In genomic region chr5:59893061-59893435, GRCh38 we compare ENCODE assay signal across 14 cellular contexts. TPM values are rescaled to one million over a fixed set of nuclear protein-coding genes. Genes with fewer than 3 reads are reported as not detected.
DNase-seq lines count a peak whose midpoint lies in the region; ATAC-seq and TF ChIP-seq lines count a peak whose summit lies in the region.
"Had no signal": no experiment of that assay in that cellular context is flagged by ENCODE, and none has a peak within 500 bp of the region (broad histone marks: within the 10 kb centered on the region; RNA-seq: fewer than 3 reads in every experiment).

No MANE protein-coding gene starts in this region.

- no peak overlapping the region for H3K9ac ChIP-seq in neural progenitor cell

- H2AFZ ChIP-seq in neural progenitor cell (replicated peaks): no peak overlapping the region

- no peaks in the 10 kb centered on the region for H3K36me3 ChIP-seq in esophagus muscularis mucosa
- no peaks in the 10 kb centered on the region for H3K36me3 ChIP-seq in neural progenitor cell

- no peak for TF ChIP-seq POLR2A in esophagus muscularis mucosa (IDR thresholded peaks at IDR 0.05; ENCODE audit: low read depth)

- no peaks in the 10 kb centered on the region for H3K36me3 Mint-ChIP-seq in Calu3 (ENCODE audit: insufficient read depth, unreplicated experiment)
- no peaks in the 10 kb centered on the region for H3K36me3 Mint-ChIP-seq in neural progenitor cell
- H3K36me3 Mint-ChIP-seq in T-helper 2 cell treated with Interferon-gamma antibody and Interleukin-4, amounts not matched to agents 5 μg/mL and 100 μg/mL, for 36 hours (ENCODE audit: low read depth): no peaks in the 10 kb centered on the region

- H3K27me3 ChIP-seq in esophagus muscularis mucosa (peaks cover 0 to 35% (median 0%) of the 10 kb centered on the region in 4 donors), neural progenitor cell (peaks cover 82% of the 10 kb centered on the region)

- WGBS in esophagus muscularis mucosa: no CpG with 5 or more reads among the region's 39 CpGs

- BruUV-seq in Calu3 (replicated peaks; lab: Mats Ljungman, UMichigan): no TSS peak

- peak overlapping the region; percentile 40 to 58 (median 51) for H3K4me3 ChIP-seq in esophagus muscularis mucosa
- H3K4me3 ChIP-seq in neural progenitor cell: peak overlapping the region; percentile 53

- H3K27ac Mint-ChIP-seq in Calu3 (ENCODE audit: unreplicated experiment): no peak overlapping the region
- H3K27ac Mint-ChIP-seq in neural progenitor cell: no peak overlapping the region
- no peak overlapping the region for H3K27ac Mint-ChIP-seq in T-helper 2 cell treated with Interferon-gamma antibody and Interleukin-4, amounts not matched to agents 5 μg/mL and 100 μg/mL, for 36 hours
- H3K27ac Mint-ChIP-seq: activated B cell treated with CpG ODN at 0.5 μM for 24 hours had no signal

- no peak for ATAC-seq in HG02763 (IDR thresholded peaks at IDR 0.05; ENCODE audit: unreplicated experiment)

- H3K27ac ChIP-seq in esophagus muscularis mucosa (replicated peaks in 1 of 4): no peak overlapping the region
- no peak overlapping the region for H3K27ac ChIP-seq in neural progenitor cell
- H3K27ac ChIP-seq: SK-N-MC had no signal

- CTCF ChIA-PET in Calu3 (lab: Charles Lee): no interaction called here

- TF ChIP-seq EP300 in esophagus muscularis mucosa (IDR thresholded peaks at IDR 0.05): no peak

- H3K4me1 Mint-ChIP-seq in Calu3 (ENCODE audit: low read depth, unreplicated experiment) (no peaks in the 10 kb centered on the region), neural progenitor cell (peaks cover 18% of the 10 kb centered on the region)
- peaks cover 4% of the 10 kb centered on the region for H3K4me1 Mint-ChIP-seq in T-helper 2 cell treated with Interferon-gamma antibody and Interleukin-4, amounts not matched to agents 5 μg/mL and 100 μg/mL, for 36 hours (ENCODE audit: low read depth)

- H3K4me3 Mint-ChIP-seq in Calu3 (ENCODE audit: low read depth, unreplicated experiment) (peak overlapping the region; percentile 63), neural progenitor cell (peak overlapping the region; percentile 79)
- H3K4me3 Mint-ChIP-seq in T-helper 2 cell treated with Interferon-gamma antibody and Interleukin-4, amounts not matched to agents 5 μg/mL and 100 μg/mL, for 36 hours: no peak overlapping the region
- H3K4me3 Mint-ChIP-seq: activated B cell treated with CpG ODN at 0.5 μM for 24 hours had no signal

- TF ChIP-seq CTCF in Calu3 (IDR thresholded peaks at IDR 0.05; ENCODE audit: unreplicated experiment) (no peak), esophagus muscularis mucosa (IDR thresholded peaks at IDR 0.05) (no peak), neural progenitor cell (IDR thresholded peaks at IDR 0.05) (peak; percentile 17)

- peaks cover 4 to 24% (median 19%) of the 10 kb centered on the region in 4 donors for H3K4me1 ChIP-seq in esophagus muscularis mucosa
- H3K4me1 ChIP-seq in neural progenitor cell: no peaks in the 10 kb centered on the region

- peaks cover 3% of the 10 kb centered on the region for H3F3A ChIP-seq in neural progenitor cell (ENCODE audit: low read depth)

- no peak for DNase-seq in Calu3
- DNase-seq in NCI-H446 treated with DMSO at 0.1 percent for 48 hours (lab: John Stamatoyannopoulos, UW): peak; percentile 52
- no peak for DNase-seq in esophagus muscularis mucosa (ENCODE audit: extremely low spot score)
- peak; percentile 61 for DNase-seq in neural progenitor cell (ENCODE audit: low spot score)
- DNase-seq in medulla oblongata (ENCODE audit: extremely low spot score): no peak
- DNase-seq in T-helper 2 cell treated with Interferon-gamma antibody and Interleukin-4, amounts not matched to agents 5 μg/mL and 100 μg/mL, for 36 hours (ENCODE audit: low spot score): no peak
- DNase-seq in foreskin melanocyte: no peak
- DNase-seq: activated B cell treated with CpG ODN at 0.5 μM for 24 hours; AML-193; GOT3; stimulated activated CD4-positive, alpha-beta T cell treated with anti-CD3 and anti-CD28 coated beads, Interleukin-4, amount 100 ng/mL, for 24 hours; stimulated activated naive CD8-positive, alpha-beta T cell treated with anti-CD3 and anti-CD28 coated beads, Interleukin-15, Interleukin-2, amounts not matched to agents 100 U/mL and 50 U/mL, for 24 hours had no signal

- H4K20me1 ChIP-seq in neural progenitor cell (ENCODE audit: low read depth): peaks cover 21% of the 10 kb centered on the region

- H3K9me3 Mint-ChIP-seq in Calu3 (ENCODE audit: low read depth, unreplicated experiment) (no peaks in the 10 kb centered on the region), neural progenitor cell (no peaks in the 10 kb centered on the region)
- no peaks in the 10 kb centered on the region for H3K9me3 Mint-ChIP-seq in T-helper 2 cell treated with Interferon-gamma antibody and Interleukin-4, amounts not matched to agents 5 μg/mL and 100 μg/mL, for 36 hours
- H3K9me3 Mint-ChIP-seq: activated B cell treated with CpG ODN at 0.5 μM for 24 hours had no signal

- H3K27me3 Mint-ChIP-seq in Calu3 (ENCODE audit: unreplicated experiment) (peaks cover 75% of the 10 kb centered on the region), neural progenitor cell (ENCODE audit: insufficient read depth, low read depth) (peaks cover 34% of the 10 kb centered on the region)
- H3K27me3 Mint-ChIP-seq in T-helper 2 cell treated with Interferon-gamma antibody and Interleukin-4, amounts not matched to agents 5 μg/mL and 100 μg/mL, for 36 hours (ENCODE audit: low read depth): peaks cover 45% of the 10 kb centered on the region

- H3K4me2 ChIP-seq in neural progenitor cell: peak overlapping the region; percentile 87

- intact Hi-C loops in Calu3 (cut with micrococcal nuclease; ENCODE audit: unreplicated experiment): no loop called here
- intact Hi-C loops in esophagus muscularis mucosa (cut with DNase I): no loop called here

- H3K9me3 ChIP-seq in esophagus muscularis mucosa (no peaks in the 10 kb centered on the region), neural progenitor cell (ENCODE audit: low read depth) (no peaks in the 10 kb centered on the region)

- H3K79me2 ChIP-seq in neural progenitor cell (ENCODE audit: low read depth): no peaks in the 10 kb centered on the region

RNA-seq across cellular contexts. Expression of gene PDE4D, which starts 0.5 kb away (rescaled TPM):
- 11.6 and 17.8 TPM in 2 replicates for total RNA-seq in Calu3 (2022)
- total RNA-seq in esophagus muscularis mucosa: 10 to 100 TPM; 39.2 to 87.0 (median 50.2) TPM
- total RNA-seq in neural progenitor cell (ENCODE audit: low replicate concordance): 2.0 and 2.3 TPM in 2 replicates

Comparison
In these comparisons a context has a peak if more than half of its experiments do, and no peak if none do; other contexts are left out.
1. DNase-seq: peak in NCI-H446 treated with DMSO at 0.1 percent for 48 hours (single experiment) and neural progenitor cell (single experiment); none in Calu3 (single experiment), esophagus muscularis mucosa (single experiment), medulla oblongata (single experiment), T-helper 2 cell treated with Interferon-gamma antibody and Interleukin-4, amounts not matched to agents 5 μg/mL and 100 μg/mL, for 36 hours (single experiment) and foreskin melanocyte (single experiment).